ENCODE assay signal across 10 cellular contexts in the genomic region with DNA sequence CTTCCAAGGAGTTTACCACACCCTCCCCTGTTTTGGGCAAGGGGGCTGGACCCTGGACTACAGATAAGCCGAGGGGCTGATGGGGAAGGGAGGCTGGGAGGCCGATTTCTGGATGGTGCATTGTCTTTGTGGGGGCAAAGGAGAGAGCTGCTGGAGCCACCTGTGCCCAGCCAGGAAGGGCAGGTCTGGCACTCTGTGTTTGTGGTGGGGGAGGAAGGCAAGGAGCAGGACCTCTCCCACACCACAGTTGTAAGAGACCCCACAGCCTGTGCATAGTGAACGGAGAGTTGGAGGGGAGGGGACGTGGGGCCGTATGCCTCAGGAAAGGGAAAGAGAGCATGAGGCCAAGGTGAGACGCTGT. TPM values are rescaled to one million over a fixed set of nuclear protein-coding genes. Genes with fewer than 3 reads are reported as not detected.
DNase-seq lines count a peak whose midpoint lies in the region; ATAC-seq, FAIRE-seq and TF ChIP-seq lines count a peak whose summit lies in the region.
"Had no signal": no experiment of that assay in that cellular context is flagged by ENCODE, and none has a peak within 500 bp of the region (broad histone marks: within the 10 kb centered on the region; RNA-seq: fewer than 3 reads in every experiment).

No MANE protein-coding gene starts in this region.

- no peak for TF ChIP-seq EP300 in tibial nerve (IDR thresholded peaks at IDR 0.05)

- DNase-seq in activated naive CD4-positive, alpha-beta T cell treated with anti-CD3 and anti-CD28 coated beads, Interleukin-2, amount 10 ng/mL, durations not matched to agents 7 days and 5 days, result no peak
- no peak for DNase-seq in activated naive CD4-positive, alpha-beta T cell treated with Interleukin-2 at 50 U/mL for 16 hours
- no peak for DNase-seq in astrocyte (ENCODE audit: low read depth)
- DNase-seq in tibial nerve (ENCODE audit: low spot score in 2 of 2), result no peak
- DNase-seq in NCI-H187 treated with DMSO at 0.1 percent for 48 hours (lab: John Stamatoyannopoulos, UW), result no peak
- no peak for DNase-seq in stimulated activated naive CD4-positive, alpha-beta T cell (lab: John Stamatoyannopoulos, UW)
- DNase-seq: T1000 had no signal

- peaks cover 19% of the 10 kb centered on the region for H3K36me3 Mint-ChIP-seq in activated naive CD4-positive, alpha-beta T cell treated with anti-CD3 and anti-CD28 coated beads, Interleukin-2, amount 10 ng/mL, durations not matched to agents 7 days and 5 days
- H3K36me3 Mint-ChIP-seq in astrocyte (ENCODE audit: low read depth, unreplicated experiment), result peaks cover 4% of the 10 kb centered on the region

- no peak overlapping the region for H2AFZ ChIP-seq in astrocyte (ENCODE audit: low read depth, low read length)

- H3K27me3 ChIP-seq in astrocyte (ENCODE audit: insufficient read depth, low read length), result no peaks in the 10 kb centered on the region
- H3K27me3 ChIP-seq in mucosa of stomach (ENCODE audit: control insufficient read depth, insufficient read depth, low read length), result no peaks in the 10 kb centered on the region
- no peaks in the 10 kb centered on the region for H3K27me3 ChIP-seq in tibial nerve

- no peak overlapping the region for H3K4me3 Mint-ChIP-seq in activated naive CD4-positive, alpha-beta T cell treated with anti-CD3 and anti-CD28 coated beads, Interleukin-2, amount 10 ng/mL, durations not matched to agents 7 days and 5 days
- H3K4me3 Mint-ChIP-seq in astrocyte (ENCODE audit: unreplicated experiment), result peak overlapping the region; percentile 87

- H3K9me3 ChIP-seq in astrocyte (ENCODE audit: insufficient read depth, low read depth, low read length), result no peaks in the 10 kb centered on the region
- H3K9me3 ChIP-seq in mucosa of stomach (ENCODE audit: control insufficient read depth, low read length), result no peaks in the 10 kb centered on the region
- H3K9me3 ChIP-seq in tibial nerve, result no peaks in the 10 kb centered on the region

- no peaks in the 10 kb centered on the region for H3K27me3 Mint-ChIP-seq in activated naive CD4-positive, alpha-beta T cell treated with anti-CD3 and anti-CD28 coated beads, Interleukin-2, amount 10 ng/mL, durations not matched to agents 7 days and 5 days
- no peaks in the 10 kb centered on the region for H3K27me3 Mint-ChIP-seq in astrocyte (ENCODE audit: low read depth, unreplicated experiment)

- no peak for FAIRE-seq in astrocyte (lab: Jason Lieb, UNC)

- no peak for TF ChIP-seq CTCF in astrocyte (IDR thresholded peaks at IDR 0.05; ENCODE audit: insufficient read depth, low read depth, low read length)
- no peak for TF ChIP-seq CTCF in tibial nerve (IDR thresholded peaks at IDR 0.05)

- no peak overlapping the region for H3K4me3 ChIP-seq in astrocyte (ENCODE audit: insufficient read depth, low read depth, low read length)
- no peak overlapping the region for H3K4me3 ChIP-seq in mucosa of stomach (ENCODE audit: low read length)
- peak overlapping the region in 1 of 4 donors; percentile 72 for H3K4me3 ChIP-seq in tibial nerve

- H3K27ac Mint-ChIP-seq in activated naive CD4-positive, alpha-beta T cell treated with anti-CD3 and anti-CD28 coated beads, Interleukin-2, amount 10 ng/mL, durations not matched to agents 7 days and 5 days, result peak overlapping the region; percentile 72
- H3K27ac Mint-ChIP-seq in astrocyte (ENCODE audit: unreplicated experiment), result no peak overlapping the region

- H3K79me2 ChIP-seq in astrocyte (ENCODE audit: insufficient read depth, low read length), result peaks cover 51% of the 10 kb centered on the region

- H3K9me3 Mint-ChIP-seq in activated naive CD4-positive, alpha-beta T cell treated with anti-CD3 and anti-CD28 coated beads, Interleukin-2, amount 10 ng/mL, durations not matched to agents 7 days and 5 days, result no peaks in the 10 kb centered on the region
- H3K9me3 Mint-ChIP-seq in astrocyte (ENCODE audit: unreplicated experiment), result peaks cover 2% of the 10 kb centered on the region

- peaks cover 69% of the 10 kb centered on the region for H4K20me1 ChIP-seq in astrocyte (ENCODE audit: insufficient read depth, low read length)

- WGBS in tibial nerve, 2 donors, result 17 to 20% methylated on average over 6 of the region's 6 CpGs

- ATAC-seq in GM21515 (IDR thresholded peaks at IDR 0.05; ENCODE audit: unreplicated experiment), result no peak

- TF ChIP-seq POLR2A in tibial nerve (IDR thresholded peaks at IDR 0.05), result no peak

- H3K36me3 ChIP-seq in astrocyte (ENCODE audit: insufficient read depth, low read length) (peaks cover 15% of the 10 kb centered on the region), mucosa of stomach (ENCODE audit: control insufficient read depth, insufficient read depth, low read length) (peaks cover 11% of the 10 kb centered on the region), tibial nerve (peaks cover 0 to 42% (median 21%) of the 10 kb centered on the region in 3 donors)

- peaks cover 45% of the 10 kb centered on the region for H3K4me1 ChIP-seq in astrocyte (ENCODE audit: insufficient read depth, low read length)
- H3K4me1 ChIP-seq in mucosa of stomach (ENCODE audit: control insufficient read depth, insufficient read depth, low read length), result peaks cover 41% of the 10 kb centered on the region
- H3K4me1 ChIP-seq in tibial nerve, result peaks cover 3 to 51% (median 46%) of the 10 kb centered on the region in 4 donors

- H3K27ac ChIP-seq in astrocyte (ENCODE audit: low read depth, low read length) (no peak overlapping the region), tibial nerve (peak overlapping the region; percentile 72 to 96 (median 92))

- H3K9ac ChIP-seq in astrocyte (ENCODE audit: low read length), result peak overlapping the region; percentile 87
- peak overlapping the region; percentile 31 for H3K9ac ChIP-seq in mucosa of stomach (ENCODE audit: low read length)

- peak overlapping the region; percentile 100 for H3K4me2 ChIP-seq in astrocyte (ENCODE audit: low read length)

- CTCF ChIA-PET in activated naive CD4-positive, alpha-beta T cell treated with anti-CD3 and anti-CD28 coated beads, Interleukin-2, amount 10 ng/mL, durations not matched to agents 7 days and 5 days (lab: Charles Lee), result interaction anchor here (1.4 to 1.7 kb wide), 3 partner anchors 11 to 69 kb away, joined by 3 to 5 read pairs (median 4); no protein-coding TSS in a partner anchor

- H3K4me1 Mint-ChIP-seq in activated naive CD4-positive, alpha-beta T cell treated with anti-CD3 and anti-CD28 coated beads, Interleukin-2, amount 10 ng/mL, durations not matched to agents 7 days and 5 days, result peaks cover 20% of the 10 kb centered on the region
- H3K4me1 Mint-ChIP-seq in astrocyte (ENCODE audit: low read depth, unreplicated experiment), result peaks cover 21% of the 10 kb centered on the region

RNA-seq across cellular contexts. Expression of a gene that starts 16.0 kb away (rescaled TPM):
- 1.3 and 1.4 TPM in 2 replicates for total RNA-seq in astrocyte
- total RNA-seq in tibial nerve, result under 1 TPM in 2 of 4 donors, not detected in 2; 0.30 to 0.44 TPM

RNA-seq across cellular contexts. Expression of a gene that starts 16.5 kb away (rescaled TPM):
- total RNA-seq in astrocyte (44.1 and 51.8 TPM in 2 replicates), tibial nerve (1 to 10 TPM; 3.8 to 9.0 (median 8.1) TPM)

RNA-seq across cellular contexts. Expression of a gene that starts 16.9 kb away (rescaled TPM):
- 73.4 and 78.5 TPM in 2 replicates for total RNA-seq in astrocyte
- total RNA-seq in tibial nerve, result 10 to 100 TPM; 27.0 to 74.1 (median 41.3) TPM

RNA-seq across cellular contexts. Expression of a gene that starts 27.1 kb away (rescaled TPM):
- 0.70 TPM in 1 of 2 replicates, not detected in the other for total RNA-seq in astrocyte
- under 1 TPM in 1 of 4 donors, not detected in 3; 0.20 TPM for total RNA-seq in tibial nerve
- total RNA-seq: LHCN-M2 had no signal

RNA-seq across cellular contexts. Expression of a gene that starts 31.0 kb away (rescaled TPM):
- total RNA-seq in astrocyte, result 108 TPM in 2 replicates
- 10 to 100 TPM; 30.4 to 42.6 (median 35.1) TPM for total RNA-seq in tibial nerve
